Comparison of ENCODE assay signal across 1 cellular context in the genomic region with DNA sequence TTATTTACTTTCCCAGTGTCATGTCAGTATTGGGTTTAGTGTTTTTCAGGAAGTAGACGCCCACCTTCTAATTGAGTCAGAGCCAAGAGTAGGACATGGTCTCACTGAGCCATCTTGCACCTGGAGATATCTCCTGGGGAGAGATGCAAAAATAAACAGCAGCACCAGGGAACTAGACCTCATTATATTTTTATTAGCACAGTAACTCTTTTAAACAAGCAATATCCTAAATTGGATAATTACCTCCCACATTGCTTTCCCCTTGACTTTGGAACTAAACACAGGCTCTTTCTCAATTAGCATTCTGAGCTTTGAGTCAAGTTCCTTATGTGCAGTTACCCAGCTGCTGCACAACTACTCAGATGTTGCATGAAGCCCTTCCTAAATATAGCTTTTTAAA.
TF ChIP-seq lines count a peak whose summit lies in the region.

No MANE protein-coding gene starts in this region.

TF ChIP-seq in IMR-90, 13 proteins besides CTCF, POLR2A, EP300 and RAD21 (continued from another document):
- TF ChIP-seq, protein P1, sequence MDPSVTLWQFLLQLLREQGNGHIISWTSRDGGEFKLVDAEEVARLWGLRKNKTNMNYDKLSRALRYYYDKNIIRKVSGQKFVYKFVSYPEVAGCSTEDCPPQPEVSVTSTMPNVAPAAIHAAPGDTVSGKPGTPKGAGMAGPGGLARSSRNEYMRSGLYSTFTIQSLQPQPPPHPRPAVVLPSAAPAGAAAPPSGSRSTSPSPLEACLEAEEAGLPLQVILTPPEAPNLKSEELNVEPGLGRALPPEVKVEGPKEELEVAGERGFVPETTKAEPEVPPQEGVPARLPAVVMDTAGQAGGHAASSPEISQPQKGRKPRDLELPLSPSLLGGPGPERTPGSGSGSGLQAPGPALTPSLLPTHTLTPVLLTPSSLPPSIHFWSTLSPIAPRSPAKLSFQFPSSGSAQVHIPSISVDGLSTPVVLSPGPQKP (IDR thresholded peaks at IDR 0.05; ENCODE audit: borderline replicate concordance, low read depth, low read length): no peak
- no peak for TF ChIP-seq NFE2L2 (IDR thresholded peaks at IDR 0.05; ENCODE audit: low read depth, low read length)
- no peak for TF ChIP-seq RCOR1 (IDR thresholded peaks at IDR 0.05; ENCODE audit: insufficient replicate concordance, low read length)
- TF ChIP-seq CHD1 (IDR thresholded peaks at IDR 0.05; ENCODE audit: low read depth, low read length): no peak
- no peak for TF ChIP-seq SMC3 (IDR thresholded peaks at IDR 0.05; ENCODE audit: low read depth, low read length)
- no peak for TF ChIP-seq RFX5 (IDR thresholded peaks at IDR 0.05; ENCODE audit: low read depth, low read length)
